In genomic region chr17:41627316-41628072, GRCh38 we compare ENCODE assay signal across 31 cellular contexts. TPM values are rescaled to one million over a fixed set of nuclear protein-coding genes. Genes with fewer than 3 reads are reported as not detected.
A peak's percentile ranks its signal among the peaks of the same experiment; 100 is the strongest.
DNase-seq lines count a peak whose midpoint lies in the region; ATAC-seq, FAIRE-seq and TF ChIP-seq lines count a peak whose summit lies in the region.
"Had no signal": no experiment of that assay in that cellular context is flagged by ENCODE, and none has a peak within 500 bp of the region (broad histone marks: within the 10 kb centered on the region; RNA-seq: fewer than 3 reads in every experiment).

No MANE protein-coding gene starts in this region.

- TF ChIP-seq CTCF in K562 (IDR thresholded peaks at IDR 0.05 in 2 of 3, conservative IDR thresholded peaks at IDR 0.05 in 1 of 3; ENCODE audit: insufficient read depth in 2 of 3, low read depth in 1 of 3, low read length in 3 of 3) (peak; percentile 25 to 37 (median 32); a peak in 1 of 6 replicates), lower lobe of right lung (IDR thresholded peaks at IDR 0.05) (no peak), type B pancreatic cell (conservative IDR thresholded peaks at IDR 0.05) (no peak), SK-N-SH (IDR thresholded peaks at IDR 0.05) (no peak), BE2C (IDR thresholded peaks at IDR 0.05; ENCODE audit: low read depth, low read length) (no peak)

- peaks cover 14% of the 10 kb centered on the region for H3K4me1 Mint-ChIP-seq in type B pancreatic cell (ENCODE audit: unreplicated experiment)
- H3K4me1 Mint-ChIP-seq: activated naive CD8-positive, alpha-beta T cell treated with anti-CD3 and anti-CD28 coated beads, Interleukin-2, amount 50 U/mL, for 24 hours; CD4-positive, CD25-positive, alpha-beta regulatory T cell; central memory CD8-positive, alpha-beta T cell had no signal

- H3K9me3 Mint-ChIP-seq in type B pancreatic cell: no peaks in the 10 kb centered on the region
- H3K9me3 Mint-ChIP-seq: activated naive CD8-positive, alpha-beta T cell treated with anti-CD3 and anti-CD28 coated beads, Interleukin-2, amount 50 U/mL, for 24 hours; CD4-positive, CD25-positive, alpha-beta regulatory T cell; central memory CD8-positive, alpha-beta T cell; neural progenitor cell had no signal

- H2AFZ ChIP-seq in K562 (ENCODE audit: low read depth, low read length): no peak overlapping the region
- no peak overlapping the region for H2AFZ ChIP-seq in SK-N-SH (ENCODE audit: low read depth)
- H2AFZ ChIP-seq: GM23248, neural progenitor cell had no signal

- TF ChIP-seq EP300 in K562 (IDR thresholded peaks at IDR 0.05; ENCODE audit: low read length) (no peak), SK-N-SH (IDR thresholded peaks at IDR 0.05; ENCODE audit: borderline replicate concordance in 1 of 2, low read depth in 1 of 2, low read length in 1 of 2) (no peak)

- ATAC-seq in K562: peak; percentile 69
- no peak for ATAC-seq in lower lobe of right lung
- ATAC-seq: activated CD8-positive, alpha-beta T cell treated with anti-CD3 and anti-CD28 coated beads, Interleukin-2, amount 10 ng/mL, durations not matched to agents 7 days and 5 days; activated naive CD8-positive, alpha-beta T cell treated with anti-CD3 and anti-CD28 coated beads, Interleukin-2, amount 50 U/mL, for 24 hours; T-helper 17 cell had no signal

- H3K27me3 Mint-ChIP-seq in type B pancreatic cell: peaks cover 4% of the 10 kb centered on the region
- H3K27me3 Mint-ChIP-seq: CD4-positive, CD25-positive, alpha-beta regulatory T cell had no signal

- no peak for TF ChIP-seq POLR2A in K562 (conservative IDR thresholded peaks at IDR 0.05)

- no peaks in the 10 kb centered on the region for H3K79me2 ChIP-seq in K562 (ENCODE audit: control insufficient read depth, insufficient read depth, low read length)
- no peaks in the 10 kb centered on the region for H3K79me2 ChIP-seq in SK-N-SH (ENCODE audit: insufficient read depth)

- no peak for FAIRE-seq in K562 (lab: Jason Lieb, UNC)
- FAIRE-seq: D721Med had no signal

- H3K27me3 ChIP-seq in K562 (ENCODE audit: control insufficient read depth in 2 of 2, insufficient read depth in 2 of 2, low read length in 2 of 2) (peaks cover 0 to 40% of the 10 kb centered on the region in 2 experiments; a peak in 2 of 5 replicates), lower lobe of right lung (ENCODE audit: low read depth) (no peaks in the 10 kb centered on the region), SK-N-SH (ENCODE audit: insufficient read depth) (no peaks in the 10 kb centered on the region), BE2C (no peaks in the 10 kb centered on the region)
- H3K27me3 ChIP-seq: neural progenitor cell, Peyer's patch had no signal

- H3K36me3 Mint-ChIP-seq in type B pancreatic cell: no peaks in the 10 kb centered on the region
- H3K36me3 Mint-ChIP-seq: CD4-positive, CD25-positive, alpha-beta regulatory T cell; neural progenitor cell had no signal

- H4K20me1 ChIP-seq in K562 (replicated peaks; ENCODE audit: control insufficient read depth, insufficient read depth, low read length) (no peaks in the 10 kb centered on the region), SK-N-SH (ENCODE audit: insufficient read depth) (no peaks in the 10 kb centered on the region)

- intact Hi-C loops in K562 (cut with micrococcal nuclease) (no loop called here), lower lobe of right lung (cut with DNase I) (no loop called here)

- H3K4me1 ChIP-seq in K562 (replicated peaks in 1 of 2; ENCODE audit: control insufficient read depth in 2 of 2, insufficient read depth in 2 of 2, low read length in 2 of 2) (peaks cover 3 to 30% of the 10 kb centered on the region in 2 experiments; a peak in 3 of 5 replicates), lower lobe of right lung (no peaks in the 10 kb centered on the region), SK-N-SH (ENCODE audit: control insufficient read depth in 1 of 2, insufficient read depth in 2 of 2, low read depth in 1 of 2, low read length in 1 of 2) (peaks cover 0 to 5% of the 10 kb centered on the region in 2 experiments; a peak in 1 of 4 replicates), BE2C (no peaks in the 10 kb centered on the region)
- H3K4me1 ChIP-seq: sigmoid colon had no signal

- POLR2A ChIA-PET in K562 (lab: Yijun Ruan, JAX) (interaction anchor here (0.6 kb wide), 1 partner anchor 169 kb away, joined by 5 read pairs; no protein-coding TSS in a partner anchor), SK-N-SH (lab: Yijun Ruan, JAX) (no interaction called here)

- no peaks in the 10 kb centered on the region for H3F3A ChIP-seq in SK-N-SH (replicated peaks; ENCODE audit: insufficient read depth)

- WGBS in K562 (ENCODE audit: insufficient coverage, low coverage, missing lambda C conversion rate): 6% methylated on average over 20 of the region's 23 CpGs
- WGBS in SK-N-SH (ENCODE audit: low lambda C conversion rate): 59% methylated on average over 20 of the region's 23 CpGs

- no peaks in the 10 kb centered on the region for H3K36me3 ChIP-seq in K562 (ENCODE audit: control insufficient read depth, insufficient read depth, low read length)
- H3K36me3 ChIP-seq in lower lobe of right lung: no peaks in the 10 kb centered on the region
- H3K36me3 ChIP-seq in SK-N-SH (replicated peaks in 1 of 2; ENCODE audit: control insufficient read depth in 1 of 2, insufficient read depth in 2 of 2, low read length in 1 of 2): no peaks in the 10 kb centered on the region
- no peaks in the 10 kb centered on the region for H3K36me3 ChIP-seq in BE2C
- H3K36me3 ChIP-seq: neural progenitor cell, Peyer's patch, sigmoid colon, thoracic aorta had no signal

- H3K9me1 ChIP-seq in K562 (ENCODE audit: control insufficient read depth, insufficient read depth, low read length): peaks cover 4% of the 10 kb centered on the region

- no TSS peak for BruUV-seq in K562 (replicated peaks; lab: Mats Ljungman, UMichigan)

- H3K4me3 ChIP-seq in K562 (no peak overlapping the region), lower lobe of right lung (no peak overlapping the region), SK-N-SH (ENCODE audit: low read depth in 2 of 2, low read length in 1 of 2) (no peak overlapping the region), BE2C (ENCODE audit: low read depth, low read length) (no peak overlapping the region)
- H3K4me3 ChIP-seq: dorsolateral prefrontal cortex, GM23248, neural progenitor cell, Peyer's patch, sigmoid colon, SK-N-MC, thoracic aorta had no signal

- H3K9me3 ChIP-seq in K562 (replicated peaks; ENCODE audit: control insufficient read depth, insufficient read depth, low read depth, low read length) (no peaks in the 10 kb centered on the region), lower lobe of right lung (no peaks in the 10 kb centered on the region), SK-N-SH (no peaks in the 10 kb centered on the region), BE2C (no peaks in the 10 kb centered on the region)
- H3K9me3 ChIP-seq: Peyer's patch, sigmoid colon, thoracic aorta had no signal

- H3K4me3 Mint-ChIP-seq in type B pancreatic cell: no peak overlapping the region
- H3K4me3 Mint-ChIP-seq: activated CD8-positive, alpha-beta T cell treated with anti-CD3 and anti-CD28 coated beads, Interleukin-2, amount 10 ng/mL, durations not matched to agents 7 days and 5 days; activated naive CD8-positive, alpha-beta T cell treated with anti-CD3 and anti-CD28 coated beads, Interleukin-2, amount 50 U/mL, for 24 hours; CD4-positive, CD25-positive, alpha-beta regulatory T cell; central memory CD8-positive, alpha-beta T cell; neural progenitor cell; T-helper 17 cell had no signal

- peak overlapping the region; percentile 67 for H3K27ac Mint-ChIP-seq in type B pancreatic cell
- H3K27ac Mint-ChIP-seq: activated CD8-positive, alpha-beta T cell treated with anti-CD3 and anti-CD28 coated beads, Interleukin-2, amount 10 ng/mL, durations not matched to agents 7 days and 5 days; activated naive CD8-positive, alpha-beta T cell treated with anti-CD3 and anti-CD28 coated beads, Interleukin-2, amount 50 U/mL, for 24 hours; neural progenitor cell; progenitor cell of endocrine pancreas; T-helper 17 cell had no signal

- in situ Hi-C loops in K562 (cut with MboI): no loop called here

- CTCF ChIA-PET in K562 (lab: Yijun Ruan, JAX; ENCODE audit: low intra/inter-chr PET ratio): no interaction called here
- CTCF ChIA-PET in SK-N-SH (lab: Yijun Ruan, JAX): interaction anchor here (2.4 kb wide), 1 partner anchor 21 kb away, joined by 12 read pairs; no protein-coding TSS in a partner anchor

- H3K27ac ChIP-seq in K562 (ENCODE audit: extremely low read depth, low read depth, low read length) (no peak overlapping the region), lower lobe of right lung (no peak overlapping the region), SK-N-SH (ENCODE audit: low read depth in 2 of 2, low read length in 1 of 2) (no peak overlapping the region)
- H3K27ac ChIP-seq: dorsolateral prefrontal cortex, GM23248, neural progenitor cell, Peyer's patch, sigmoid colon, SK-N-MC, thoracic aorta had no signal

- TF ChIP-seq RAD21 in K562 (CRISPR knock-in tag; conservative IDR thresholded peaks at IDR 0.05 in 1 of 2, IDR thresholded peaks at IDR 0.05 in 1 of 2) (no peak), SK-N-SH (IDR thresholded peaks at IDR 0.05; ENCODE audit: low read length) (no peak)

- no peaks in the 10 kb centered on the region for H3K9me2 ChIP-seq in SK-N-SH

- H3K9ac ChIP-seq in K562 (ENCODE audit: insufficient read depth in 1 of 2, low read depth in 2 of 2, low read length in 2 of 2): peak overlapping the region in 1 of 2 experiments; percentile 35; a peak in 1 of 4 replicates
- no peak overlapping the region for H3K9ac ChIP-seq in SK-N-SH
- H3K9ac ChIP-seq: GM23248, neural progenitor cell had no signal

- DNase-seq in NCI-H82 (lab: John Stamatoyannopoulos, UW): peak; percentile 35
- DNase-seq in NCI-H82 treated with DMSO at 0.1 percent for 48 hours (lab: John Stamatoyannopoulos, UW; ENCODE audit: unreplicated experiment): no peak
- peak in 1 of 4 experiments; percentile 25 for DNase-seq in K562 (ENCODE audit: extremely low read depth in 1 of 4, low spot score in 3 of 4)
- DNase-seq in lower lobe of right lung: peak; percentile 43
- DNase-seq in type B pancreatic cell (ENCODE audit: extremely low spot score, unreplicated experiment): no peak
- no peak for DNase-seq in SK-N-SH
- DNase-seq in NCI-H1092 (lab: John Stamatoyannopoulos, UW): no peak
- no peak for DNase-seq in BE2C
- DNase-seq: activated CD8-positive, alpha-beta T cell treated with anti-CD3 and anti-CD28 coated beads, Interleukin-2, amount 10 ng/mL, durations not matched to agents 7 days and 5 days; activated gamma-delta T cell treated with Interleukin-2 at 50 U/mL for 16 hours; activated naive CD8-positive, alpha-beta T cell treated with anti-CD3 and anti-CD28 coated beads, Interleukin-2, amount 50 U/mL, for 24 hours; CD4-positive, CD25-positive, alpha-beta regulatory T cell; GM23248; mammary epithelial cell; NCI-H1048; NCI-H187 treated with DMSO at 0.1 percent for 48 hours; NCI-H524 treated with DMSO at 0.1 percent for 48 hours; stimulated activated CD4-positive, alpha-beta T cell treated with anti-CD3 and anti-CD28 coated beads, Interleukin-15, amount 100 ng/mL, for 24 hours; stimulated activated naive CD4-positive, alpha-beta T cell treated with Interleukin-2 at 50 U/mL for 16 hours had no signal

- H3K4me2 ChIP-seq in K562 (ENCODE audit: insufficient read depth, low read length) (no peak overlapping the region), SK-N-SH (no peak overlapping the region)
- H3K4me2 ChIP-seq: neural progenitor cell had no signal

RNA-seq across cellular contexts. Expression of gene KRT17, which starts 3.1 kb away (rescaled TPM):
- not detected in 2 replicates for total RNA-seq in K562 (2011; cell fraction: chromatin; rRNA removed; ENCODE audit: low replicate concordance)
- not detected in 2 replicates for total RNA-seq in K562 (2011; cell fraction: nucleolus; rRNA removed)
- total RNA-seq in K562 (2011; cell fraction: nucleoplasm; rRNA removed): not detected in 2 replicates
- total RNA-seq in K562 (2014; rRNA removed) (0.23 TPM in 1 of 2 replicates, not detected in the other), K562 (2014; rRNA removed; fragmentation: Illumina TruSeq; extraction: Trizol) (not detected in 2 replicates), K562 (2015; rRNA removed; fragmentation: Illumina TruSeq; extraction: Trizol) (not detected in 2 replicates), K562 (2021) (not detected in 2 replicates), lower lobe of right lung (2.6 TPM), type B pancreatic cell (ENCODE audit: low replicate concordance) (512 and 3,327 TPM in 2 replicates)
- polyA plus RNA-seq in K562 (2011; rRNA removed) (0.16 and 0.25 TPM in 2 replicates), K562 (2014; fragmentation: Illumina TruSeq; extraction: Trizol) (not detected in 2 replicates), K562 (2014; fragmentation: Nextera tagmentation; extraction: Ambion mirVana) (not detected), K562 (2014; rRNA removed) (not detected in 2 replicates), SK-N-SH (2012; rRNA removed) (0.19 and 0.39 TPM in 2 replicates)
- not detected in 2 replicates for polyA plus RNA-seq in K562 (2011; cell fraction: cytosol; rRNA removed)
- polyA plus RNA-seq in K562 (2011; cell fraction: nucleus; rRNA removed): 0.18 TPM in 1 of 2 replicates, not detected in the other
- polyA plus RNA-seq in K562 (2012): 0.44 TPM in 1 of 2 replicates, not detected in the other
- not detected in 2 replicates for polyA minus RNA-seq in K562 (2011; rRNA and poly(A)+ RNA removed)
- polyA minus RNA-seq in K562 (2011; cell fraction: cytosol; rRNA and poly(A)+ RNA removed): 10.2 and 35.5 TPM in 2 replicates
- polyA minus RNA-seq in K562 (2011; cell fraction: nucleus; rRNA and poly(A)+ RNA removed): 3.6 and 8.2 TPM in 2 replicates
- polyA plus RNA-seq in SK-N-SH (2012; cell fraction: cytosol; rRNA removed): 0.13 and 0.14 TPM in 2 replicates
- polyA plus RNA-seq in SK-N-SH (2012; cell fraction: nucleus; rRNA removed): 0.23 TPM in 1 of 2 replicates, not detected in the other
- polyA plus RNA-seq in BE2C (2012; ENCODE audit: insufficient read depth, insufficient read length, low read depth): not detected
- total RNA-seq: A172; activated CD8-positive, alpha-beta T cell treated with anti-CD3 and anti-CD28 coated beads, Interleukin-2, amount 10 ng/mL, durations not matched to agents 7 days and 5 days; CD4-positive, CD25-positive, alpha-beta regulatory T cell; T-helper 17 cell had no signal
- polyA plus RNA-seq: CD4-positive, CD25-positive, alpha-beta regulatory T cell had no signal

RNA-seq across cellular contexts. Expression of gene KRT16, which starts 14.9 kb away (rescaled TPM):
- total RNA-seq in K562 (2011; cell fraction: chromatin; rRNA removed; ENCODE audit: low replicate concordance): not detected in 2 replicates
- not detected in 2 replicates for total RNA-seq in K562 (2011; cell fraction: nucleolus; rRNA removed)
- not detected in 2 replicates for total RNA-seq in K562 (2011; cell fraction: nucleoplasm; rRNA removed)
- total RNA-seq in K562 (2014; rRNA removed) (not detected in 2 replicates), K562 (2014; rRNA removed; fragmentation: Illumina TruSeq; extraction: Trizol) (not detected in 2 replicates), K562 (2015; rRNA removed; fragmentation: Illumina TruSeq; extraction: Trizol) (not detected in 2 replicates), K562 (2021) (not detected in 2 replicates), lower lobe of right lung (not detected), type B pancreatic cell (ENCODE audit: low replicate concordance) (1.5 and 9.2 TPM in 2 replicates)
- polyA plus RNA-seq in K562 (2011; rRNA removed) (0.04 TPM in 1 of 2 replicates, not detected in the other), K562 (2014; fragmentation: Illumina TruSeq; extraction: Trizol) (not detected in 2 replicates), K562 (2014; fragmentation: Nextera tagmentation; extraction: Ambion mirVana) (not detected), K562 (2014; rRNA removed) (not detected in 2 replicates), SK-N-SH (2012; rRNA removed) (not detected in 2 replicates)
- polyA plus RNA-seq in K562 (2011; cell fraction: cytosol; rRNA removed): not detected in 2 replicates
- polyA plus RNA-seq in K562 (2011; cell fraction: nucleus; rRNA removed): not detected in 2 replicates
- polyA plus RNA-seq in K562 (2012): not detected in 2 replicates
- polyA minus RNA-seq in K562 (2011; rRNA and poly(A)+ RNA removed): not detected in 2 replicates
- not detected in 2 replicates for polyA minus RNA-seq in K562 (2011; cell fraction: cytosol; rRNA and poly(A)+ RNA removed)
- polyA minus RNA-seq in K562 (2011; cell fraction: nucleus; rRNA and poly(A)+ RNA removed): not detected in 2 replicates
- polyA plus RNA-seq in SK-N-SH (2012; cell fraction: cytosol; rRNA removed): not detected in 2 replicates
- polyA plus RNA-seq in SK-N-SH (2012; cell fraction: nucleus; rRNA removed): not detected in 2 replicates
- polyA plus RNA-seq in BE2C (2012; ENCODE audit: insufficient read depth, insufficient read length, low read depth): not detected
- total RNA-seq: activated CD8-positive, alpha-beta T cell treated with anti-CD3 and anti-CD28 coated beads, Interleukin-2, amount 10 ng/mL, durations not matched to agents 7 days and 5 days; CD4-positive, CD25-positive, alpha-beta regulatory T cell; Peyer's patch; progenitor cell of endocrine pancreas; T-helper 17 cell had no signal
- polyA plus RNA-seq: CD4-positive, CD25-positive, alpha-beta regulatory T cell had no signal

RNA-seq across cellular contexts. Expression of gene KRT14, which starts 40.8 kb away (rescaled TPM):
- not detected in 2 replicates for total RNA-seq in K562 (2011; cell fraction: chromatin; rRNA removed; ENCODE audit: low replicate concordance)
- not detected in 2 replicates for total RNA-seq in K562 (2011; cell fraction: nucleolus; rRNA removed)
- total RNA-seq in K562 (2011; cell fraction: nucleoplasm; rRNA removed): not detected in 2 replicates
- total RNA-seq in K562 (2014; rRNA removed) (not detected in 2 replicates), K562 (2014; rRNA removed; fragmentation: Illumina TruSeq; extraction: Trizol) (not detected in 2 replicates), K562 (2015; rRNA removed; fragmentation: Illumina TruSeq; extraction: Trizol) (not detected in 2 replicates), K562 (2021) (not detected in 2 replicates), lower lobe of right lung (not detected), type B pancreatic cell (ENCODE audit: low replicate concordance) (0.19 and 0.64 TPM in 2 replicates)
- polyA plus RNA-seq in K562 (2011; rRNA removed) (0.08 and 0.22 TPM in 2 replicates), K562 (2014; fragmentation: Illumina TruSeq; extraction: Trizol) (not detected in 2 replicates), K562 (2014; fragmentation: Nextera tagmentation; extraction: Ambion mirVana) (not detected), K562 (2014; rRNA removed) (not detected in 2 replicates), SK-N-SH (2012; rRNA removed) (not detected in 2 replicates)
- 0.09 TPM in 1 of 2 replicates, not detected in the other for polyA plus RNA-seq in K562 (2011; cell fraction: cytosol; rRNA removed)
- polyA plus RNA-seq in K562 (2011; cell fraction: nucleus; rRNA removed): not detected in 2 replicates
- polyA plus RNA-seq in K562 (2012): not detected in 2 replicates
- not detected in 2 replicates for polyA minus RNA-seq in K562 (2011; rRNA and poly(A)+ RNA removed)
- polyA minus RNA-seq in K562 (2011; cell fraction: cytosol; rRNA and poly(A)+ RNA removed): not detected in 2 replicates
- not detected in 2 replicates for polyA minus RNA-seq in K562 (2011; cell fraction: nucleus; rRNA and poly(A)+ RNA removed)
- polyA plus RNA-seq in SK-N-SH (2012; cell fraction: cytosol; rRNA removed): not detected in 2 replicates
- 0.04 TPM in 1 of 2 replicates, not detected in the other for polyA plus RNA-seq in SK-N-SH (2012; cell fraction: nucleus; rRNA removed)
- not detected for polyA plus RNA-seq in BE2C (2012; ENCODE audit: insufficient read depth, insufficient read length, low read depth)
- total RNA-seq: A172; activated CD8-positive, alpha-beta T cell treated with anti-CD3 and anti-CD28 coated beads, Interleukin-2, amount 10 ng/mL, durations not matched to agents 7 days and 5 days; CD4-positive, CD25-positive, alpha-beta regulatory T cell; dorsolateral prefrontal cortex; GM23248; kidney epithelial cell; progenitor cell of endocrine pancreas; sigmoid colon; T-helper 17 cell had no signal
- polyA plus RNA-seq: CD4-positive, CD25-positive, alpha-beta regulatory T cell had no signal

RNA-seq across cellular contexts. Expression of gene KRT9, which starts 55.6 kb away (rescaled TPM):
- total RNA-seq in K562 (2011; cell fraction: chromatin; rRNA removed; ENCODE audit: low replicate concordance): not detected in 2 replicates
- total RNA-seq in K562 (2011; cell fraction: nucleolus; rRNA removed): not detected in 2 replicates
- total RNA-seq in K562 (2011; cell fraction: nucleoplasm; rRNA removed): not detected in 2 replicates
- total RNA-seq in K562 (2014; rRNA removed) (not detected in 2 replicates), K562 (2014; rRNA removed; fragmentation: Illumina TruSeq; extraction: Trizol) (not detected in 2 replicates), K562 (2015; rRNA removed; fragmentation: Illumina TruSeq; extraction: Trizol) (not detected in 2 replicates), K562 (2021) (not detected in 2 replicates), lower lobe of right lung (not detected), type B pancreatic cell (ENCODE audit: low replicate concordance) (0.85 and 7.4 TPM in 2 replicates)
- polyA plus RNA-seq in K562 (2011; rRNA removed) (not detected in 2 replicates), K562 (2014; fragmentation: Illumina TruSeq; extraction: Trizol) (not detected in 2 replicates), K562 (2014; fragmentation: Nextera tagmentation; extraction: Ambion mirVana) (under 1 TPM in 1 of 2 experiments, not detected in 1; 0.03 TPM), K562 (2014; rRNA removed) (not detected in 2 replicates), SK-N-SH (2012; rRNA removed) (not detected in 2 replicates)
- 0.03 TPM in 1 of 2 replicates, not detected in the other for polyA plus RNA-seq in K562 (2011; cell fraction: cytosol; rRNA removed)
- not detected in 2 replicates for polyA plus RNA-seq in K562 (2011; cell fraction: nucleus; rRNA removed)
- not detected in 2 replicates for polyA plus RNA-seq in K562 (2012)
- polyA minus RNA-seq in K562 (2011; rRNA and poly(A)+ RNA removed): not detected in 2 replicates
- polyA minus RNA-seq in K562 (2011; cell fraction: cytosol; rRNA and poly(A)+ RNA removed): not detected in 2 replicates
- polyA minus RNA-seq in K562 (2011; cell fraction: nucleus; rRNA and poly(A)+ RNA removed): not detected in 2 replicates
- not detected in 2 replicates for polyA plus RNA-seq in SK-N-SH (2012; cell fraction: cytosol; rRNA removed)
- polyA plus RNA-seq in SK-N-SH (2012; cell fraction: nucleus; rRNA removed): not detected in 2 replicates
- polyA plus RNA-seq in BE2C (2012; ENCODE audit: insufficient read depth, insufficient read length, low read depth): 0.19 TPM
- total RNA-seq: A172; activated CD8-positive, alpha-beta T cell treated with anti-CD3 and anti-CD28 coated beads, Interleukin-2, amount 10 ng/mL, durations not matched to agents 7 days and 5 days; CD4-positive, CD25-positive, alpha-beta regulatory T cell; GM23248; kidney epithelial cell; Peyer's patch; progenitor cell of endocrine pancreas; sigmoid colon; T-helper 17 cell had no signal
- polyA plus RNA-seq: CD4-positive, CD25-positive, alpha-beta regulatory T cell; GM23248; sigmoid colon had no signal

Comparison
In these comparisons a context has a peak if more than half of its experiments do, and no peak if none do; other contexts are left out.
1. DNase-seq: peak in NCI-H82 (single experiment) and lower lobe of right lung (single experiment); none in NCI-H82 treated with DMSO at 0.1 percent for 48 hours (single experiment), type B pancreatic cell (single experiment), SK-N-SH (single experiment), NCI-H1092 (single experiment) and BE2C (single experiment).
2. CTCF ChIP-seq: peak in K562 (3 of 3); none in lower lobe of right lung (single experiment), type B pancreatic cell (single experiment), SK-N-SH (single experiment) and BE2C (single experiment).
3. RNA of gene KRT17, which starts 3.1 kb away (total RNA-seq): 512 to 3,327 TPM in type B pancreatic cell; 2.6 TPM in lower lobe of right lung (single experiment) and 0.23 TPM in K562; every median in the first group is over 100 times any median in the second.